1 cellular context compared by ENCODE assay signal in the genomic region with DNA sequence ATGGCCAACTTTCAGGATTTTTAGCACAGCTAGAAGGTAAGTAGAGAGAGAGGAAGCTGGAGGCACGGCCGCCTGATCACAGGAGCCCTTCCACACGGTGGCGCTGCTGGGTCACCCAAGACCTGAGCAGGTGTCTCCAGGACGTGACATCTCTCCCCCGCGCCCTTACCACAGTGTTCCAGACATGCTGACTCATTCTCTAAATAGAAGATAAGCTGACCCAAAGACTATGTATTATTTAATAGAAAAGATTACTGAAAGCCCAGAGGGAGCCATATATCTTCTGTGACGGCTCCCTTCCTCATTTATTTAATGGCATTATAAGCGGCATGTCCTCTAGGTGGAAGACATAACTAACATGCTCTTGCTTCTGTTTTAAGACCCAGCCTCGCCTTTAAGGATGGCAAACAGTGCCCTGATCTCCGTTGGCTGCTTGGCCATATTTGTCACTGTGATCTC.
TF ChIP-seq lines count a peak whose summit lies in the region.

No MANE protein-coding gene starts in this region.

TF ChIP-seq in HepG2, 621 proteins besides CTCF, POLR2A, EP300 and RAD21 (continued from another document and continues in another):
- TF ChIP-seq SP1 (IDR thresholded peaks at IDR 0.05) (no peak), SP1 (CRISPR knock-in tag; IDR thresholded peaks at IDR 0.05) (no peak), GABPA (IDR thresholded peaks at IDR 0.05; ENCODE audit: low read depth, low read length) (no peak), GABPA (CRISPR knock-in tag; IDR thresholded peaks at IDR 0.05; ENCODE audit: low read depth) (no peak), HNF4A (CRISPR knock-in tag; IDR thresholded peaks at IDR 0.05) (0 out of 2 replicates have a peak, but pooled peaks have one; percentile 13), ZBTB3 (CRISPR knock-in tag; IDR thresholded peaks at IDR 0.05; ENCODE audit: borderline replicate concordance, low read depth) (no peak), MEIS1 (CRISPR knock-in tag; IDR thresholded peaks at IDR 0.05; ENCODE audit: borderline replicate concordance) (peak; percentile 66; the same call in 1 of the 2 replicates), ATF1 (CRISPR knock-in tag; IDR thresholded peaks at IDR 0.05) (peak; percentile 21; the same call in 1 of the 2 replicates), PCBP1 (IDR thresholded peaks at IDR 0.05; ENCODE audit: borderline replicate concordance, low read depth, low read length) (no peak), ZSCAN30 (CRISPR knock-in tag; IDR thresholded peaks at IDR 0.05) (0 out of 2 replicates have a peak, but pooled peaks have one; percentile 33), ZBTB7A (CRISPR knock-in tag; IDR thresholded peaks at IDR 0.05) (no peak), MAFF (IDR thresholded peaks at IDR 0.05; ENCODE audit: low read depth, low read length) (peak; percentile 63), ZNF543 (CRISPR knock-in tag; IDR thresholded peaks at IDR 0.05) (no peak), GLI4 (CRISPR knock-in tag; IDR thresholded peaks at IDR 0.05; ENCODE audit: borderline replicate concordance) (no peak), NFYB (CRISPR knock-in tag; IDR thresholded peaks at IDR 0.05) (no peak), ZNF20 (CRISPR knock-in tag; IDR thresholded peaks at IDR 0.05) (no peak), ZNF296 (CRISPR knock-in tag; conservative IDR thresholded peaks at IDR 0.05) (no peak), TP53 (CRISPR knock-in tag; conservative IDR thresholded peaks at IDR 0.05) (no peak), ZNF776 (CRISPR knock-in tag; IDR thresholded peaks at IDR 0.05) (no peak), GABPB1 (CRISPR knock-in tag; IDR thresholded peaks at IDR 0.05) (peak; percentile 59; the same call in 1 of the 2 replicates), FOXO1 (CRISPR knock-in tag; IDR thresholded peaks at IDR 0.05) (peak; percentile 12; the same call in 1 of the 2 replicates), PHF8 (CRISPR knock-in tag; IDR thresholded peaks at IDR 0.05) (no peak), SSRP1 (CRISPR knock-in tag; IDR thresholded peaks at IDR 0.05) (no peak), ZNF30 (CRISPR knock-in tag; IDR thresholded peaks at IDR 0.05) (no peak), TBL1XR1 (IDR thresholded peaks at IDR 0.05; ENCODE audit: borderline replicate concordance, low read length, partially characterized antibody) (no peak), HNRNPL (IDR thresholded peaks at IDR 0.05; ENCODE audit: low read depth, low read length) (0 out of 2 replicates have a peak, but pooled peaks have one; percentile 4), TBP (CRISPR knock-in tag; IDR thresholded peaks at IDR 0.05) (no peak), JDP2 (CRISPR knock-in tag; IDR thresholded peaks at IDR 0.05; ENCODE audit: borderline replicate concordance) (no peak), ZNF501 (CRISPR knock-in tag; IDR thresholded peaks at IDR 0.05) (no peak), ZNF780A (CRISPR knock-in tag; IDR thresholded peaks at IDR 0.05) (no peak), PHF5A (CRISPR knock-in tag; IDR thresholded peaks at IDR 0.05; ENCODE audit: low read depth, unreplicated experiment) (no peak), GPN1 (CRISPR knock-in tag; IDR thresholded peaks at IDR 0.05; ENCODE audit: borderline replicate concordance) (no peak), U2AF1 (optimal IDR thresholded peaks at IDR 0.05; ENCODE audit: low read depth, low read length) (no peak), ZNF557 (CRISPR knock-in tag; IDR thresholded peaks at IDR 0.05) (no peak), NFIC (IDR thresholded peaks at IDR 0.05; ENCODE audit: low read length) (no peak)
- TF ChIP-seq, protein P1, sequence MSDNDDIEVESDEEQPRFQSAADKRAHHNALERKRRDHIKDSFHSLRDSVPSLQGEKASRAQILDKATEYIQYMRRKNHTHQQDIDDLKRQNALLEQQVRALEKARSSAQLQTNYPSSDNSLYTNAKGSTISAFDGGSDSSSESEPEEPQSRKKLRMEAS (IDR thresholded peaks at IDR 0.05): peak; percentile 53; the same call in 1 of the 2 replicates
- TF ChIP-seq, protein P2, sequence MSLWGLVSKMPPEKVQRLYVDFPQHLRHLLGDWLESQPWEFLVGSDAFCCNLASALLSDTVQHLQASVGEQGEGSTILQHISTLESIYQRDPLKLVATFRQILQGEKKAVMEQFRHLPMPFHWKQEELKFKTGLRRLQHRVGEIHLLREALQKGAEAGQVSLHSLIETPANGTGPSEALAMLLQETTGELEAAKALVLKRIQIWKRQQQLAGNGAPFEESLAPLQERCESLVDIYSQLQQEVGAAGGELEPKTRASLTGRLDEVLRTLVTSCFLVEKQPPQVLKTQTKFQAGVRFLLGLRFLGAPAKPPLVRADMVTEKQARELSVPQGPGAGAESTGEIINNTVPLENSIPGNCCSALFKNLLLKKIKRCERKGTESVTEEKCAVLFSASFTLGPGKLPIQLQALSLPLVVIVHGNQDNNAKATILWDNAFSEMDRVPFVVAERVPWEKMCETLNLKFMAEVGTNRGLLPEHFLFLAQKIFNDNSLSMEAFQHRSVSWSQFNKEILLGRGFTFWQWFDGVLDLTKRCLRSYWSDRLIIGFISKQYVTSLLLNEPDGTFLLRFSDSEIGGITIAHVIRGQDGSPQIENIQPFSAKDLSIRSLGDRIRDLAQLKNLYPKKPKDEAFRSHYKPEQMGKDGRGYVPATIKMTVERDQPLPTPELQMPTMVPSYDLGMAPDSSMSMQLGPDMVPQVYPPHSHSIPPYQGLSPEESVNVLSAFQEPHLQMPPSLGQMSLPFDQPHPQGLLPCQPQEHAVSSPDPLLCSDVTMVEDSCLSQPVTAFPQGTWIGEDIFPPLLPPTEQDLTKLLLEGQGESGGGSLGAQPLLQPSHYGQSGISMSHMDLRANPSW (CRISPR knock-in tag; IDR thresholded peaks at IDR 0.05; ENCODE audit: borderline replicate concordance): no peak
- TF ChIP-seq, protein P3, sequence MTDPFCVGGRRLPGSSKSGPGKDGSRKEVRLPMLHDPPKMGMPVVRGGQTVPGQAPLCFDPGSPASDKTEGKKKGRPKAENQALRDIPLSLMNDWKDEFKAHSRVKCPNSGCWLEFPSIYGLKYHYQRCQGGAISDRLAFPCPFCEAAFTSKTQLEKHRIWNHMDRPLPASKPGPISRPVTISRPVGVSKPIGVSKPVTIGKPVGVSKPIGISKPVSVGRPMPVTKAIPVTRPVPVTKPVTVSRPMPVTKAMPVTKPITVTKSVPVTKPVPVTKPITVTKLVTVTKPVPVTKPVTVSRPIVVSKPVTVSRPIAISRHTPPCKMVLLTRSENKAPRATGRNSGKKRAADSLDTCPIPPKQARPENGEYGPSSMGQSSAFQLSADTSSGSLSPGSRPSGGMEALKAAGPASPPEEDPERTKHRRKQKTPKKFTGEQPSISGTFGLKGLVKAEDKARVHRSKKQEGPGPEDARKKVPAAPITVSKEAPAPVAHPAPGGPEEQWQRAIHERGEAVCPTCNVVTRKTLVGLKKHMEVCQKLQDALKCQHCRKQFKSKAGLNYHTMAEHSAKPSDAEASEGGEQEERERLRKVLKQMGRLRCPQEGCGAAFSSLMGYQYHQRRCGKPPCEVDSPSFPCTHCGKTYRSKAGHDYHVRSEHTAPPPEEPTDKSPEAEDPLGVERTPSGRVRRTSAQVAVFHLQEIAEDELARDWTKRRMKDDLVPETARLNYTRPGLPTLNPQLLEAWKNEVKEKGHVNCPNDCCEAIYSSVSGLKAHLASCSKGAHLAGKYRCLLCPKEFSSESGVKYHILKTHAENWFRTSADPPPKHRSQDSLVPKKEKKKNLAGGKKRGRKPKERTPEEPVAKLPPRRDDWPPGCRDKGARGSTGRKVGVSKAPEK (CRISPR knock-in tag; IDR thresholded peaks at IDR 0.05; ENCODE audit: borderline replicate concordance): no peak
- TF ChIP-seq, protein P4, sequence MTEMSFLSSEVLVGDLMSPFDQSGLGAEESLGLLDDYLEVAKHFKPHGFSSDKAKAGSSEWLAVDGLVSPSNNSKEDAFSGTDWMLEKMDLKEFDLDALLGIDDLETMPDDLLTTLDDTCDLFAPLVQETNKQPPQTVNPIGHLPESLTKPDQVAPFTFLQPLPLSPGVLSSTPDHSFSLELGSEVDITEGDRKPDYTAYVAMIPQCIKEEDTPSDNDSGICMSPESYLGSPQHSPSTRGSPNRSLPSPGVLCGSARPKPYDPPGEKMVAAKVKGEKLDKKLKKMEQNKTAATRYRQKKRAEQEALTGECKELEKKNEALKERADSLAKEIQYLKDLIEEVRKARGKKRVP (CRISPR knock-in tag; IDR thresholded peaks at IDR 0.05): no peak
- TF ChIP-seq, protein P5, sequence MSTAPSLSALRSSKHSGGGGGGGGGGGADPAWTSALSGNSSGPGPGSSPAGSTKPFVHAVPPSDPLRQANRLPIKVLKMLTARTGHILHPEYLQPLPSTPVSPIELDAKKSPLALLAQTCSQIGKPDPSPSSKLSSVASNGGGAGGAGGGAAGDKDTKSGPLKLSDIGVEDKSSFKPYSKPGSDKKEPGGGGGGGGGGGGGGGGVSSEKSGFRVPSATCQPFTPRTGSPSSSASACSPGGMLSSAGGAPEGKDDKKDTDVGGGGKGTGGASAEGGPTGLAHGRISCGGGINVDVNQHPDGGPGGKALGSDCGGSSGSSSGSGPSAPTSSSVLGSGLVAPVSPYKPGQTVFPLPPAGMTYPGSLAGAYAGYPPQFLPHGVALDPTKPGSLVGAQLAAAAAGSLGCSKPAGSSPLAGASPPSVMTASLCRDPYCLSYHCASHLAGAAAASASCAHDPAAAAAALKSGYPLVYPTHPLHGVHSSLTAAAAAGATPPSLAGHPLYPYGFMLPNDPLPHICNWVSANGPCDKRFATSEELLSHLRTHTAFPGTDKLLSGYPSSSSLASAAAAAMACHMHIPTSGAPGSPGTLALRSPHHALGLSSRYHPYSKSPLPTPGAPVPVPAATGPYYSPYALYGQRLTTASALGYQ (CRISPR knock-in tag; IDR thresholded peaks at IDR 0.05): no peak
- TF ChIP-seq, protein P6, sequence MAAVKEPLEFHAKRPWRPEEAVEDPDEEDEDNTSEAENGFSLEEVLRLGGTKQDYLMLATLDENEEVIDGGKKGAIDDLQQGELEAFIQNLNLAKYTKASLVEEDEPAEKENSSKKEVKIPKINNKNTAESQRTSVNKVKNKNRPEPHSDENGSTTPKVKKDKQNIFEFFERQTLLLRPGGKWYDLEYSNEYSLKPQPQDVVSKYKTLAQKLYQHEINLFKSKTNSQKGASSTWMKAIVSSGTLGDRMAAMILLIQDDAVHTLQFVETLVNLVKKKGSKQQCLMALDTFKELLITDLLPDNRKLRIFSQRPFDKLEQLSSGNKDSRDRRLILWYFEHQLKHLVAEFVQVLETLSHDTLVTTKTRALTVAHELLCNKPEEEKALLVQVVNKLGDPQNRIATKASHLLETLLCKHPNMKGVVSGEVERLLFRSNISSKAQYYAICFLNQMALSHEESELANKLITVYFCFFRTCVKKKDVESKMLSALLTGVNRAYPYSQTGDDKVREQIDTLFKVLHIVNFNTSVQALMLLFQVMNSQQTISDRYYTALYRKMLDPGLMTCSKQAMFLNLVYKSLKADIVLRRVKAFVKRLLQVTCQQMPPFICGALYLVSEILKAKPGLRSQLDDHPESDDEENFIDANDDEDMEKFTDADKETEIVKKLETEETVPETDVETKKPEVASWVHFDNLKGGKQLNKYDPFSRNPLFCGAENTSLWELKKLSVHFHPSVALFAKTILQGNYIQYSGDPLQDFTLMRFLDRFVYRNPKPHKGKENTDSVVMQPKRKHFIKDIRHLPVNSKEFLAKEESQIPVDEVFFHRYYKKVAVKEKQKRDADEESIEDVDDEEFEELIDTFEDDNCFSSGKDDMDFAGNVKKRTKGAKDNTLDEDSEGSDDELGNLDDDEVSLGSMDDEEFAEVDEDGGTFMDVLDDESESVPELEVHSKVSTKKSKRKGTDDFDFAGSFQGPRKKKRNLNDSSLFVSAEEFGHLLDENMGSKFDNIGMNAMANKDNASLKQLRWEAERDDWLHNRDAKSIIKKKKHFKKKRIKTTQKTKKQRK (IDR thresholded peaks at IDR 0.05; ENCODE audit: low read length): no peak
- TF ChIP-seq, protein P7, sequence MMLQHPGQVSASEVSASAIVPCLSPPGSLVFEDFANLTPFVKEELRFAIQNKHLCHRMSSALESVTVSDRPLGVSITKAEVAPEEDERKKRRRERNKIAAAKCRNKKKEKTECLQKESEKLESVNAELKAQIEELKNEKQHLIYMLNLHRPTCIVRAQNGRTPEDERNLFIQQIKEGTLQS (CRISPR knock-in tag; IDR thresholded peaks at IDR 0.05): peak; percentile 84
- TF ChIP-seq, protein P8, sequence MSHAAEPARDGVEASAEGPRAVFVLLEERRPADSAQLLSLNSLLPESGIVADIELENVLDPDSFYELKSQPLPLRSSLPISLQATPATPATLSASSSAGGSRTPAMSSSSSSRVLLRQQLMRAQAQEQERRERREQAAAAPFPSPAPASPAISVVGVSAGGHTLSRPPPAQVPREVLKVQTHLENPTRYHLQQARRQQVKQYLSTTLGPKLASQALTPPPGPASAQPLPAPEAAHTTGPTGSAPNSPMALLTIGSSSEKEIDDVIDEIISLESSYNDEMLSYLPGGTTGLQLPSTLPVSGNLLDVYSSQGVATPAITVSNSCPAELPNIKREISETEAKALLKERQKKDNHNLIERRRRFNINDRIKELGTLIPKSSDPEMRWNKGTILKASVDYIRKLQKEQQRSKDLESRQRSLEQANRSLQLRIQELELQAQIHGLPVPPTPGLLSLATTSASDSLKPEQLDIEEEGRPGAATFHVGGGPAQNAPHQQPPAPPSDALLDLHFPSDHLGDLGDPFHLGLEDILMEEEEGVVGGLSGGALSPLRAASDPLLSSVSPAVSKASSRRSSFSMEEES (CRISPR knock-in tag; IDR thresholded peaks at IDR 0.05): no peak
- TF ChIP-seq, protein P9, sequence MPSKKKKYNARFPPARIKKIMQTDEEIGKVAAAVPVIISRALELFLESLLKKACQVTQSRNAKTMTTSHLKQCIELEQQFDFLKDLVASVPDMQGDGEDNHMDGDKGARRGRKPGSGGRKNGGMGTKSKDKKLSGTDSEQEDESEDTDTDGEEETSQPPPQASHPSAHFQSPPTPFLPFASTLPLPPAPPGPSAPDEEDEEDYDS (CRISPR knock-in tag; IDR thresholded peaks at IDR 0.05): no peak
- TF ChIP-seq, protein P10, sequence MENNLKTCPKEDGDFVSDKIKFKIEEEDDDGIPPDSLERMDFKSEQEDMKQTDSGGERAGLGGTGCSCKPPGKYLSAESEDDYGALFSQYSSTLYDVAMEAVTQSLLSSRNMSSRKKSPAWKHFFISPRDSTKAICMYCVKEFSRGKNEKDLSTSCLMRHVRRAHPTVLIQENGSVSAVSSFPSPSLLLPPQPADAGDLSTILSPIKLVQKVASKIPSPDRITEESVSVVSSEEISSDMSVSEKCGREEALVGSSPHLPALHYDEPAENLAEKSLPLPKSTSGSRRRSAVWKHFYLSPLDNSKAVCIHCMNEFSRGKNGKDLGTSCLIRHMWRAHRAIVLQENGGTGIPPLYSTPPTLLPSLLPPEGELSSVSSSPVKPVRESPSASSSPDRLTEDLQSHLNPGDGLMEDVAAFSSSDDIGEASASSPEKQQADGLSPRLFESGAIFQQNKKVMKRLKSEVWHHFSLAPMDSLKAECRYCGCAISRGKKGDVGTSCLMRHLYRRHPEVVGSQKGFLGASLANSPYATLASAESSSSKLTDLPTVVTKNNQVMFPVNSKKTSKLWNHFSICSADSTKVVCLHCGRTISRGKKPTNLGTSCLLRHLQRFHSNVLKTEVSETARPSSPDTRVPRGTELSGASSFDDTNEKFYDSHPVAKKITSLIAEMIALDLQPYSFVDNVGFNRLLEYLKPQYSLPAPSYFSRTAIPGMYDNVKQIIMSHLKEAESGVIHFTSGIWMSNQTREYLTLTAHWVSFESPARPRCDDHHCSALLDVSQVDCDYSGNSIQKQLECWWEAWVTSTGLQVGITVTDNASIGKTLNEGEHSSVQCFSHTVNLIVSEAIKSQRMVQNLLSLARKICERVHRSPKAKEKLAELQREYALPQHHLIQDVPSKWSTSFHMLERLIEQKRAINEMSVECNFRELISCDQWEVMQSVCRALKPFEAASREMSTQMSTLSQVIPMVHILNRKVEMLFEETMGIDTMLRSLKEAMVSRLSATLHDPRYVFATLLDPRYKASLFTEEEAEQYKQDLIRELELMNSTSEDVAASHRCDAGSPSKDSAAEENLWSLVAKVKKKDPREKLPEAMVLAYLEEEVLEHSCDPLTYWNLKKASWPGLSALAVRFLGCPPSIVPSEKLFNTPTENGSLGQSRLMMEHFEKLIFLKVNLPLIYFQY (CRISPR knock-in tag; IDR thresholded peaks at IDR 0.05; ENCODE audit: borderline replicate concordance): no peak
